ENCODE assay signal across 16 cellular contexts in the genomic region with DNA sequence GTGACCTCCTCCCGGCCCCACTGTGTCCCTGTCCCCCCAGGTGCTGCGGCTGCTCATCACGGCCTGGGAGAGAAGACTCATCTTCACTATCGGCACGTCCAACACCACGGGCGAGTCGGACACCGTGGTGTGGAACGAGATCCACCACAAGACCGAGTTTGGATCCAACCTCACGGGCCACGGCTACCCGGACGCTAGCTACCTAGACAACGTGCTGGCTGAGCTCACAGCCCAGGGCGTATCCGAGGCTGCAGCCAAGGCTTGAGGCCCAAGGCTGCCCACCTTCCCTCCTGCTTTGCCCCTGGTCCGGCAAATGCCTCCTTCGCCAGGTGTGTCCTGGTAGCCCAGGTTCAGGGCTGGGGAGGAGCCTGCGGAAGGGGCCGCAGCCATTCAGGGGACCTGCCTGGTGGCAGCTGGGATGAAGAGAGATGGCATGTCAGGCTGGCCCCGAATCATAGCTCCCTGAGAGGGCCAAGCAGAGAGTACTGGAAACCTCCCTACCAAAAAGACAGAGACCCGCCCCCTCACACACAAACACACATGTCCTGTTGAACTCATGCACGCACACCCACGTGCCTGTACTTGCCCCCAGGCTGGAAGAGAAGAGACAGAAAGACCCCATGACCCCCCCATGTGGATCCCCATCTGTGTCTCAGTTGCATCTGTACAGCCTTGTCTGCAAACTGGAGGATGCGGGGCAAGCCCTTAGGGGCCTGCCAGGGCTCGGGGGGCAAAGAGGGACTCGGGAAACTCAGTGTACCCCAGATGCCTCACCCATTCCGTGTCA. TPM values are rescaled to one million over a fixed set of nuclear protein-coding genes. Genes with fewer than 3 reads are reported as not detected.
DNase-seq lines count a peak whose midpoint lies in the region; ATAC-seq, FAIRE-seq and TF ChIP-seq lines count a peak whose summit lies in the region.
"Had no signal": no experiment of that assay in that cellular context is flagged by ENCODE, and none has a peak within 500 bp of the region (broad histone marks: within the 10 kb centered on the region; RNA-seq: fewer than 3 reads in every experiment).

No MANE protein-coding gene starts in this region.

- H3K27me3 ChIP-seq in HepG2 (ENCODE audit: control insufficient read depth in 1 of 2, insufficient read depth in 2 of 2, low read length in 2 of 2) (peaks cover 1 to 6% of the 10 kb centered on the region in 2 experiments; a peak in 2 of 5 replicates), right lobe of liver (no peaks in the 10 kb centered on the region), PC-9 (ENCODE audit: insufficient read depth, low read depth) (peaks cover 9% of the 10 kb centered on the region; the same call in 1 of the 2 replicates), layer of hippocampus (ENCODE audit: control insufficient read depth, insufficient read depth, low read length) (no peaks in the 10 kb centered on the region), MM.1S (replicated peaks; ENCODE audit: insufficient read depth, low read length) (no peaks in the 10 kb centered on the region)

- H3K9ac ChIP-seq in HepG2 (ENCODE audit: insufficient read depth, low read depth, low read length) (no peak overlapping the region), MM.1S (ENCODE audit: low read length) (no peak overlapping the region)

- H2AFZ ChIP-seq in HepG2 (ENCODE audit: low read length) (no peak overlapping the region), PC-9 (no peak overlapping the region), MM.1S (ENCODE audit: low read length) (no peak overlapping the region)

- H3K4me2 ChIP-seq in HepG2 (ENCODE audit: low read depth, low read length), result no peak overlapping the region
- no peak overlapping the region for H3K4me2 ChIP-seq in PC-9
- no peak overlapping the region for H3K4me2 ChIP-seq in MM.1S (ENCODE audit: low read depth, low read length)

- H3K9me3 ChIP-seq in HepG2 (ENCODE audit: low read length) (no peaks in the 10 kb centered on the region), right lobe of liver (no peaks in the 10 kb centered on the region), PC-9 (ENCODE audit: insufficient read depth, low read depth) (no peaks in the 10 kb centered on the region), MM.1S (replicated peaks; ENCODE audit: insufficient read depth, low read length) (no peaks in the 10 kb centered on the region)

- BruUV-seq in HepG2 (replicated peaks; lab: Mats Ljungman, UMichigan) (no TSS peak), PC-9 (replicated peaks; lab: Mats Ljungman, UMichigan) (TSS peak; percentile 14)

- H3K9me2 ChIP-seq in PC-9 (ENCODE audit: insufficient read depth) (no peaks in the 10 kb centered on the region), MM.1S (replicated peaks; ENCODE audit: insufficient read depth, low read length) (no peaks in the 10 kb centered on the region)

- H3K27ac ChIP-seq in HepG2 (ENCODE audit: extremely low read length, insufficient read depth, low read length) (no peak overlapping the region), right lobe of liver (no peak overlapping the region), PC-9 (no peak overlapping the region), layer of hippocampus (ENCODE audit: low read depth, low read length) (peak overlapping the region; percentile 43), MM.1S (ENCODE audit: low read length) (no peak overlapping the region)

- in situ Hi-C loops in HepG2 (cut with HindIII; ENCODE audit: extremely low pct_ligation_motif_present, low pct_unique_long_range_greater_than_20kb), result loop anchor here (5.0 kb wide), 1 partner anchor 50 kb away; no protein-coding TSS in a partner anchor

- no peak for TF ChIP-seq CTCF in HepG2 (CRISPR knock-in tag; IDR thresholded peaks at IDR 0.05)
- TF ChIP-seq CTCF in right lobe of liver (IDR thresholded peaks at IDR 0.05), result no peak
- no peak for TF ChIP-seq CTCF in PC-9 (conservative IDR thresholded peaks at IDR 0.05)
- no peak for TF ChIP-seq CTCF in MM.1S (IDR thresholded peaks at IDR 0.05; ENCODE audit: low read length)

- ATAC-seq in HepG2 (no peak), right lobe of liver (no peak), GM18517 (IDR thresholded peaks at IDR 0.05; ENCODE audit: unreplicated experiment) (no peak), GM18870 (IDR thresholded peaks at IDR 0.05; ENCODE audit: unreplicated experiment) (no peak)

- WGBS in HepG2 (ENCODE audit: low lambda C conversion rate), result 51% methylated on average over 16 of the region's 30 CpGs
- 83% methylated on average over 1 of the region's 30 CpGs for WGBS in right lobe of liver (ENCODE audit: insufficient coverage, low coverage, low lambda C conversion rate, missing lambda C conversion rate)

- H3K4me1 ChIP-seq in HepG2 (ENCODE audit: insufficient read depth, low read length), result peaks cover 16% of the 10 kb centered on the region
- peaks cover 0 to 20% (median 5%) of the 10 kb centered on the region in 4 donors for H3K4me1 ChIP-seq in right lobe of liver
- 0 out of 2 replicates have a peak, but pooled peaks cover 4% of the 10 kb centered on the region for H3K4me1 ChIP-seq in PC-9 (replicated peaks; ENCODE audit: insufficient read depth)
- no peaks in the 10 kb centered on the region for H3K4me1 ChIP-seq in MM.1S (ENCODE audit: low read length)

- H3K4me3 ChIP-seq in HepG2 (replicated peaks in 1 of 3; ENCODE audit: insufficient read depth in 1 of 3, low read depth in 2 of 3, low read length in 3 of 3) (no peak overlapping the region), right lobe of liver (no peak overlapping the region), PC-9 (no peak overlapping the region), MM.1S (ENCODE audit: low read length) (no peak overlapping the region)
- H3K4me3 ChIP-seq: GM12878 had no signal

- no peak for TF ChIP-seq RAD21 in HepG2 (CRISPR knock-in tag; IDR thresholded peaks at IDR 0.05)

- no peaks in the 10 kb centered on the region for H4K20me1 ChIP-seq in HepG2 (ENCODE audit: insufficient read depth, low read length)
- H4K20me1 ChIP-seq in PC-9 (ENCODE audit: insufficient read depth), result no peaks in the 10 kb centered on the region
- no peaks in the 10 kb centered on the region for H4K20me1 ChIP-seq in MM.1S (ENCODE audit: insufficient read depth, low read length)

- TF ChIP-seq EP300 in HepG2 (IDR thresholded peaks at IDR 0.05; ENCODE audit: low read depth in 2 of 2, low read length in 2 of 2) (no peak), HepG2 (CRISPR knock-in tag; IDR thresholded peaks at IDR 0.05; ENCODE audit: borderline replicate concordance) (no peak)

- TF ChIP-seq POLR2A in HepG2 (IDR thresholded peaks at IDR 0.05; ENCODE audit: insufficient read depth in 1 of 2, low read depth in 2 of 2, low read length in 2 of 2), result no peak
- TF ChIP-seq POLR2A in right lobe of liver (IDR thresholded peaks at IDR 0.05), result no peak

- H3K79me2 ChIP-seq in HepG2 (ENCODE audit: insufficient read depth, low read length) (no peaks in the 10 kb centered on the region), PC-9 (ENCODE audit: low read depth) (no peaks in the 10 kb centered on the region), MM.1S (ENCODE audit: low read length) (no peaks in the 10 kb centered on the region)

- intact Hi-C loops in HepG2 (cut with micrococcal nuclease; ENCODE audit: unreplicated experiment), result no loop called here
- intact Hi-C loops in right lobe of liver (cut with DNase I), result loop anchor here (5.0 kb wide), 2 partner anchors 45 to 50 kb away; no protein-coding TSS in a partner anchor
- intact Hi-C loops in PC-9 (cut with micrococcal nuclease; ENCODE audit: unreplicated experiment), result loop anchor here (5.0 kb wide), 2 partner anchors 40 to 50 kb away; partner anchors contain the start of gene RASAL1

- H3F3A ChIP-seq in PC-9 (ENCODE audit: insufficient read depth, low read depth) (peaks cover 16% of the 10 kb centered on the region; the same call in 1 of the 2 replicates), MM.1S (ENCODE audit: insufficient read depth, low read length) (no peaks in the 10 kb centered on the region)

- POLR2A ChIA-PET in HepG2 (lab: Yijun Ruan, JAX) (no interaction called here), PC-9 (lab: Charles Lee; ENCODE audit: unreplicated experiment) (no interaction called here)

- DNase-seq in HepG2 (ENCODE audit: low spot score) (no peak), right lobe of liver (no peak), PC-9 (no peak), MM.1S (no peak), NCI-H2196 treated with DMSO at 0.1 percent for 48 hours (lab: John Stamatoyannopoulos, UW; ENCODE audit: unreplicated experiment) (no peak)
- DNase-seq: 8988T, GOT3, HFFc6, IMR-90, NCI-H1436 treated with DMSO at 0.1 percent for 48 hours, SHP77 had no signal

- H3K36me3 ChIP-seq in HepG2 (replicated peaks in 1 of 2; ENCODE audit: control insufficient read depth in 1 of 2, insufficient read depth in 2 of 2, low read length in 2 of 2), result no peaks in the 10 kb centered on the region
- no peaks in the 10 kb centered on the region for H3K36me3 ChIP-seq in right lobe of liver
- H3K36me3 ChIP-seq in PC-9 (ENCODE audit: low read depth), result 0 out of 2 replicates have a peak, but pooled peaks cover 4% of the 10 kb centered on the region
- H3K36me3 ChIP-seq in MM.1S (replicated peaks; ENCODE audit: insufficient read depth, low read length), result no peaks in the 10 kb centered on the region

- FAIRE-seq in HepG2 (lab: Jason Lieb, UNC), result no peak
- FAIRE-seq: GM12878, RCC 7860 had no signal

- CTCF ChIA-PET in HepG2 (lab: Yijun Ruan, JAX; ENCODE audit: low intra/inter-chr PET ratio, low total read pairs), result interaction anchor here (2.8 kb wide), 1 partner anchor 47 kb away, joined by 43 read pairs; no protein-coding TSS in a partner anchor
- CTCF ChIA-PET in PC-9 (lab: Charles Lee), result interaction anchor here (0.6 kb wide), 1 partner anchor 35 kb away, joined by 5 read pairs; no protein-coding TSS in a partner anchor

RNA-seq across cellular contexts. Expression of gene RASAL1, which starts 38.7 kb away (rescaled TPM):
- total RNA-seq in HepG2 (2016; rRNA removed; fragmentation: Illumina TruSeq; extraction: Trizol) (not detected in 2 replicates), right lobe of liver (under 1 TPM in 4 of 6 experiments, not detected in 2; 0.10 to 0.24 (median 0.15) TPM), PC-9 (2021) (14.9 and 23.6 TPM in 2 replicates)
- total RNA-seq in HepG2 (2016; cell fraction: cytosol; rRNA removed; fragmentation: Illumina TruSeq; extraction: Trizol; ENCODE audit: low read depth), result 0.18 TPM in 1 of 2 replicates, not detected in the other
- total RNA-seq in HepG2 (2016; cell fraction: insoluble cytoplasmic fraction; rRNA removed; fragmentation: Illumina TruSeq; extraction: Trizol), result not detected in 2 replicates
- not detected in 2 replicates for total RNA-seq in HepG2 (2016; cell fraction: membrane; rRNA removed; fragmentation: Illumina TruSeq; extraction: Trizol)
- total RNA-seq in HepG2 (2016; cell fraction: nucleus; rRNA removed; fragmentation: Illumina TruSeq; extraction: Trizol), result not detected in 2 replicates
- not detected in 2 replicates for polyA plus RNA-seq in HepG2 (2011; rRNA removed)
- not detected in 2 replicates for polyA plus RNA-seq in HepG2 (2011; cell fraction: cytosol; rRNA removed)
- polyA plus RNA-seq in HepG2 (2011; cell fraction: nucleus; rRNA removed), result 0.07 and 0.31 TPM in 2 replicates
- polyA plus RNA-seq in HepG2 (2012), result not detected in 2 replicates
- 0.12 TPM in 1 of 2 replicates, not detected in the other for polyA plus RNA-seq in HepG2 (2016; cell fraction: cytosol; fragmentation: Illumina TruSeq; extraction: Trizol; ENCODE audit: low read depth)
- not detected in 2 replicates for polyA plus RNA-seq in HepG2 (2016; cell fraction: insoluble cytoplasmic fraction; fragmentation: Illumina TruSeq; extraction: Trizol; ENCODE audit: low read depth)
- not detected in 2 replicates for polyA plus RNA-seq in HepG2 (2016; cell fraction: membrane; fragmentation: Illumina TruSeq; extraction: Trizol; ENCODE audit: low read depth)
- polyA plus RNA-seq in HepG2 (2016; cell fraction: nucleus; fragmentation: Illumina TruSeq; extraction: Trizol; ENCODE audit: insufficient read depth, low read depth), result 0.72 TPM in 1 of 2 replicates, not detected in the other
- 0.30 TPM in 1 of 2 replicates, not detected in the other for polyA minus RNA-seq in HepG2 (2011; rRNA and poly(A)+ RNA removed; ENCODE audit: low replicate concordance)
- polyA minus RNA-seq in HepG2 (2011; cell fraction: cytosol; rRNA and poly(A)+ RNA removed), result not detected in 2 replicates
- not detected in 2 replicates for polyA minus RNA-seq in HepG2 (2011; cell fraction: nucleus; rRNA and poly(A)+ RNA removed)
- total RNA-seq: HFFc6, IMR-90 had no signal
- polyA plus RNA-seq: IMR-90 had no signal

RNA-seq across cellular contexts. Expression of gene DTX1, which starts 40.3 kb away (rescaled TPM):
- not detected in 2 replicates for total RNA-seq in HepG2 (2016; rRNA removed; fragmentation: Illumina TruSeq; extraction: Trizol)
- not detected in 2 replicates for total RNA-seq in HepG2 (2016; cell fraction: cytosol; rRNA removed; fragmentation: Illumina TruSeq; extraction: Trizol; ENCODE audit: low read depth)
- total RNA-seq in HepG2 (2016; cell fraction: insoluble cytoplasmic fraction; rRNA removed; fragmentation: Illumina TruSeq; extraction: Trizol), result not detected in 2 replicates
- not detected in 2 replicates for total RNA-seq in HepG2 (2016; cell fraction: membrane; rRNA removed; fragmentation: Illumina TruSeq; extraction: Trizol)
- not detected in 2 replicates for total RNA-seq in HepG2 (2016; cell fraction: nucleus; rRNA removed; fragmentation: Illumina TruSeq; extraction: Trizol)
- not detected in 2 replicates for polyA plus RNA-seq in HepG2 (2011; rRNA removed)
- polyA plus RNA-seq in HepG2 (2011; cell fraction: cytosol; rRNA removed), result not detected in 2 replicates
- not detected in 2 replicates for polyA plus RNA-seq in HepG2 (2011; cell fraction: nucleus; rRNA removed)
- not detected in 2 replicates for polyA plus RNA-seq in HepG2 (2012)
- not detected in 2 replicates for polyA plus RNA-seq in HepG2 (2016; cell fraction: cytosol; fragmentation: Illumina TruSeq; extraction: Trizol; ENCODE audit: low read depth)
- polyA plus RNA-seq in HepG2 (2016; cell fraction: insoluble cytoplasmic fraction; fragmentation: Illumina TruSeq; extraction: Trizol; ENCODE audit: low read depth), result not detected in 2 replicates
- not detected in 2 replicates for polyA plus RNA-seq in HepG2 (2016; cell fraction: membrane; fragmentation: Illumina TruSeq; extraction: Trizol; ENCODE audit: low read depth)
- not detected in 2 replicates for polyA plus RNA-seq in HepG2 (2016; cell fraction: nucleus; fragmentation: Illumina TruSeq; extraction: Trizol; ENCODE audit: insufficient read depth, low read depth)
- polyA minus RNA-seq in HepG2 (2011; rRNA and poly(A)+ RNA removed; ENCODE audit: low replicate concordance), result not detected in 2 replicates
- polyA minus RNA-seq in HepG2 (2011; cell fraction: cytosol; rRNA and poly(A)+ RNA removed), result not detected in 2 replicates
- polyA minus RNA-seq in HepG2 (2011; cell fraction: nucleus; rRNA and poly(A)+ RNA removed), result not detected in 2 replicates
- total RNA-seq in right lobe of liver, result 10 to 100 TPM in 5 of 6 experiments, 1 to 10 TPM in 1; 1.4 to 51.2 (median 20.0) TPM
- 0.13 and 0.25 TPM in 2 replicates for total RNA-seq in PC-9 (2021)
- total RNA-seq: HFFc6, IMR-90 had no signal
- polyA plus RNA-seq: IMR-90 had no signal

RNA-seq across cellular contexts. Expression of gene CFAP73, which starts 52.7 kb away (rescaled TPM):
- not detected in 2 replicates for total RNA-seq in HepG2 (2016; rRNA removed; fragmentation: Illumina TruSeq; extraction: Trizol)
- not detected in 2 replicates for total RNA-seq in HepG2 (2016; cell fraction: cytosol; rRNA removed; fragmentation: Illumina TruSeq; extraction: Trizol; ENCODE audit: low read depth)
- not detected in 2 replicates for total RNA-seq in HepG2 (2016; cell fraction: insoluble cytoplasmic fraction; rRNA removed; fragmentation: Illumina TruSeq; extraction: Trizol)
- total RNA-seq in HepG2 (2016; cell fraction: membrane; rRNA removed; fragmentation: Illumina TruSeq; extraction: Trizol), result not detected in 2 replicates
- total RNA-seq in HepG2 (2016; cell fraction: nucleus; rRNA removed; fragmentation: Illumina TruSeq; extraction: Trizol), result not detected in 2 replicates
- not detected in 2 replicates for polyA plus RNA-seq in HepG2 (2011; rRNA removed)
- not detected in 2 replicates for polyA plus RNA-seq in HepG2 (2011; cell fraction: cytosol; rRNA removed)
- not detected in 2 replicates for polyA plus RNA-seq in HepG2 (2011; cell fraction: nucleus; rRNA removed)
- polyA plus RNA-seq in HepG2 (2012), result not detected in 2 replicates
- polyA plus RNA-seq in HepG2 (2016; cell fraction: cytosol; fragmentation: Illumina TruSeq; extraction: Trizol; ENCODE audit: low read depth), result not detected in 2 replicates
- not detected in 2 replicates for polyA plus RNA-seq in HepG2 (2016; cell fraction: insoluble cytoplasmic fraction; fragmentation: Illumina TruSeq; extraction: Trizol; ENCODE audit: low read depth)
- polyA plus RNA-seq in HepG2 (2016; cell fraction: membrane; fragmentation: Illumina TruSeq; extraction: Trizol; ENCODE audit: low read depth), result not detected in 2 replicates
- not detected in 2 replicates for polyA plus RNA-seq in HepG2 (2016; cell fraction: nucleus; fragmentation: Illumina TruSeq; extraction: Trizol; ENCODE audit: insufficient read depth, low read depth)
- polyA minus RNA-seq in HepG2 (2011; rRNA and poly(A)+ RNA removed; ENCODE audit: low replicate concordance), result not detected in 2 replicates
- not detected in 2 replicates for polyA minus RNA-seq in HepG2 (2011; cell fraction: cytosol; rRNA and poly(A)+ RNA removed)
- not detected in 2 replicates for polyA minus RNA-seq in HepG2 (2011; cell fraction: nucleus; rRNA and poly(A)+ RNA removed)
- total RNA-seq in right lobe of liver, result under 1 TPM in 1 of 6 experiments, not detected in 5; 0.15 TPM
- total RNA-seq in PC-9 (2021), result 1.3 and 1.9 TPM in 2 replicates
- total RNA-seq: IMR-90 had no signal
- polyA plus RNA-seq: GM12878, IMR-90 had no signal

Comparison
In these comparisons a context has a peak if more than half of its experiments do, and no peak if none do; other contexts are left out.
1. RNA of gene RASAL1, which starts 38.7 kb away (total RNA-seq): 14.9 to 23.6 TPM in PC-9; 0.10 to 0.24 TPM in right lobe of liver and 0.18 TPM in HepG2; every median in the first group is over 10 times any median in the second.